1 cellular context compared by ENCODE assay signal in the genomic region with DNA sequence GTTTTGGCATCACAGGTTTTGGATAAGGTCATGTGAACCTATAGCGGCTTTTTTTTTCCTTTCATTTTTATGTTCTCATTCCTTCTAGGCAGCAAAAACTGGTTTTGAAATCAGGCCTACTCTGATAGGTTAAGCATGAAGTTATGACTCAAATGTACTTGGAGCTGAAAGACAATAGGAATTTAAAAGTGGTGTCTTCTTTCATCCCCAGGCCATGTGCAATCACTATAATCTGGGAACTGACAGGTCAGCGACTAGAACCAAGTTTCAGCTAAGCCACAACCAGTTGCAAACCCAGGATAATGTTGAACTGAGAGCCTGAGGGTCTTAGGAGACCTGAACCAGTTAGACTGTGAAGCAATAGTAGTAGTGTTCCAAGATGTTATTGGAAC.
TF ChIP-seq lines count a peak whose summit lies in the region.

No MANE protein-coding gene starts in this region.

TF ChIP-seq in SK-N-SH, 30 proteins besides CTCF, POLR2A, EP300 and RAD21 (continued from another document):
- no peak; the same call in 1 of the 2 replicates for TF ChIP-seq FOSL2 (IDR thresholded peaks at IDR 0.05; ENCODE audit: borderline replicate concordance, low read depth)
- TF ChIP-seq YY1 (IDR thresholded peaks at IDR 0.05; ENCODE audit: low read depth), result no peak
- TF ChIP-seq JUND (IDR thresholded peaks at IDR 0.05), result 0 out of 2 replicates have a peak, but pooled peaks have one; percentile 7
- TF ChIP-seq TAF1 (IDR thresholded peaks at IDR 0.05; ENCODE audit: borderline replicate concordance, low read depth, low read length), result no peak
- TF ChIP-seq USF1 (IDR thresholded peaks at IDR 0.05; ENCODE audit: borderline replicate concordance, low read depth), result no peak
- TF ChIP-seq NRF1 (IDR thresholded peaks at IDR 0.05; ENCODE audit: low read depth, low read length), result no peak
- TF ChIP-seq, protein P1, sequence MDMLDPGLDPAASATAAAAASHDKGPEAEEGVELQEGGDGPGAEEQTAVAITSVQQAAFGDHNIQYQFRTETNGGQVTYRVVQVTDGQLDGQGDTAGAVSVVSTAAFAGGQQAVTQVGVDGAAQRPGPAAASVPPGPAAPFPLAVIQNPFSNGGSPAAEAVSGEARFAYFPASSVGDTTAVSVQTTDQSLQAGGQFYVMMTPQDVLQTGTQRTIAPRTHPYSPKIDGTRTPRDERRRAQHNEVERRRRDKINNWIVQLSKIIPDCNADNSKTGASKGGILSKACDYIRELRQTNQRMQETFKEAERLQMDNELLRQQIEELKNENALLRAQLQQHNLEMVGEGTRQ (IDR thresholded peaks at IDR 0.05; ENCODE audit: borderline replicate concordance, low read depth, low read length), result no peak
- TF ChIP-seq SIN3A (IDR thresholded peaks at IDR 0.05; ENCODE audit: borderline replicate concordance, low read depth, low read length), result no peak
